In genomic region chr3:81891496-81891895, GRCh38 we compare ENCODE assay signal across 20 cellular contexts.
"Had no signal": no experiment of that assay in that cellular context is flagged by ENCODE, and none has a peak within 500 bp of the region (broad histone marks: within the 10 kb centered on the region; RNA-seq: fewer than 3 reads in every experiment).

No MANE protein-coding gene starts in this region.

- H3K4me3 ChIP-seq: heart left ventricle, pancreas, psoas muscle, tibial artery had no signal

- DNase-seq: activated B cell treated with CpG ODN at 0.5 μM for 24 hours; activated CD4-positive, alpha-beta T cell treated with anti-CD3 and anti-CD28 coated beads for 36 hours; activated CD4-positive, alpha-beta T cell treated with anti-CD3 and anti-CD28 coated beads, Interleukin-2, amount 50 U/mL, for 48 hours; activated CD8-positive, alpha-beta memory T cell treated with anti-CD3 and anti-CD28 coated beads, Interleukin-2, amount 50 U/mL, for 48 hours; activated naive CD4-positive, alpha-beta T cell treated with anti-CD3 and anti-CD28 coated beads for 36 hours; activated naive CD8-positive, alpha-beta T cell treated with anti-CD3 and anti-CD28 coated beads, Interleukin-2, amount 10 ng/mL, durations not matched to agents 7 days and 5 days; activated T-cell treated with anti-CD3 and anti-CD28 coated beads, Interleukin-2, amount 50 U/mL, for 4 hours; amygdala; cortex of kidney; heart left ventricle; left ventricle myocardium superior; pancreas; psoas muscle; right cardiac atrium; stimulated activated CD4-positive, alpha-beta T cell treated with anti-CD3 and anti-CD28 coated beads, Interleukin-4, amount 100 ng/mL, for 4 hours; stimulated activated naive CD8-positive, alpha-beta T cell treated with anti-CD3 and anti-CD28 coated beads, Interleukin-15, amount 100 ng/mL, for 72 hours; T-helper 9 cell; tibial artery had no signal

- H3K4me1 ChIP-seq: heart left ventricle, pancreas, tibial artery had no signal

- H3K27me3 ChIP-seq: heart left ventricle, pancreas, tibial artery had no signal

- H3K36me3 ChIP-seq: heart left ventricle, pancreas, tibial artery had no signal

- H3K9me3 ChIP-seq: pancreas, psoas muscle, tibial artery had no signal

- ATAC-seq: activated CD4-positive, alpha-beta T cell treated with anti-CD3 and anti-CD28 coated beads for 36 hours; activated T-cell treated with anti-CD3 and anti-CD28 coated beads, Interleukin-2, amount 50 U/mL, for 4 hours; heart left ventricle; left ventricle myocardium superior; natural killer cell treated with Interleukin-12 subunit alpha and Interleukin-12 subunit beta and Interleukin-15 and Interleukin-18, amount 100 ng/mL, for 72 hours; pancreas; psoas muscle; right cardiac atrium; stimulated activated naive CD8-positive, alpha-beta T cell treated with anti-CD3 and anti-CD28 coated beads, Interleukin-15, amount 100 ng/mL, for 72 hours had no signal

- H3K27ac ChIP-seq: epithelial cell of prostate, heart left ventricle, pancreas, psoas muscle, tibial artery had no signal
